ENCODE assay signal across 8 cellular contexts in genomic region chrX:48003758-48004457, GRCh38. TPM values are rescaled to one million over a fixed set of nuclear protein-coding genes. Genes with fewer than 3 reads are reported as not detected.
DNase-seq lines count a peak whose midpoint lies in the region; ATAC-seq and TF ChIP-seq lines count a peak whose summit lies in the region.

TSS of gene ZNF182 (minus strand) at chrX:48003989. CDS start at chrX:48002609, 1,380 bp downstream.

- DNase-seq in GM12865 (ENCODE audit: low read depth): peak; percentile 95
- peak; percentile 78 for DNase-seq in NCI-H1417 treated with DMSO at 0.1 percent for 48 hours (lab: John Stamatoyannopoulos, UW)
- peak; percentile 90 for DNase-seq in activated naive CD8-positive, alpha-beta T cell treated with anti-CD3 and anti-CD28 coated beads, Interleukin-2, amount 50 U/mL, for 24 hours
- peak; percentile 96 for DNase-seq in Right ventricle myocardium superior
- DNase-seq in tibial artery: peak; percentile 93 to 95

- no peaks in the 10 kb centered on the region for H3K27me3 Mint-ChIP-seq in activated naive CD8-positive, alpha-beta T cell treated with anti-CD3 and anti-CD28 coated beads, Interleukin-2, amount 50 U/mL, for 24 hours

- peak; percentile 98 for ATAC-seq in HG02678 (IDR thresholded peaks at IDR 0.05; ENCODE audit: unreplicated experiment)
- ATAC-seq in activated naive CD8-positive, alpha-beta T cell treated with anti-CD3 and anti-CD28 coated beads, Interleukin-2, amount 50 U/mL, for 24 hours: peak; percentile 93
- peak; percentile 99 for ATAC-seq in Right ventricle myocardium superior (ENCODE audit: poor library complexity)

- H3K27me3 ChIP-seq in SU-DHL-6 (ENCODE audit: low read length) (no peaks in the 10 kb centered on the region), parathyroid adenoma (ENCODE audit: control insufficient read depth, insufficient read depth, low read length) (no peaks in the 10 kb centered on the region), tibial artery (no peaks in the 10 kb centered on the region)

- H3K27ac ChIP-seq in SU-DHL-6 (ENCODE audit: low read depth, low read length) (peak within 1 kb of the TSS; percentile 75), parathyroid adenoma (peak within 1 kb of the TSS; percentile 64), tibial artery (peak within 1 kb of the TSS; percentile 72 to 74)

- H3K79me2 ChIP-seq in SU-DHL-6 (ENCODE audit: insufficient read depth, low read length) (peaks cover 31% of the 10 kb centered on the region), parathyroid adenoma (no peaks in the 10 kb centered on the region)

- H3K9me2 ChIP-seq in SU-DHL-6 (replicated peaks; ENCODE audit: insufficient read depth, low read length): no peaks in the 10 kb centered on the region

- H3K4me1 ChIP-seq in parathyroid adenoma (no peaks in the 10 kb centered on the region), tibial artery (peaks cover 0 to 12% (median 0%) of the 10 kb centered on the region in 4 donors)

- no peaks in the 10 kb centered on the region for H3F3A ChIP-seq in SU-DHL-6 (ENCODE audit: insufficient read depth)

- peak within 1 kb of the TSS; percentile 98 for H3K4me3 Mint-ChIP-seq in activated naive CD8-positive, alpha-beta T cell treated with anti-CD3 and anti-CD28 coated beads, Interleukin-2, amount 50 U/mL, for 24 hours

- H3K4me2 ChIP-seq in SU-DHL-6 (ENCODE audit: low read depth, low read length, poor library complexity, severe bottlenecking) (peak within 1 kb of the TSS; percentile 83), parathyroid adenoma (ENCODE audit: low read length) (peak within 1 kb of the TSS; percentile 61)

- peaks cover 28% of the 10 kb centered on the region for H3K4me1 Mint-ChIP-seq in activated naive CD8-positive, alpha-beta T cell treated with anti-CD3 and anti-CD28 coated beads, Interleukin-2, amount 50 U/mL, for 24 hours

- H3K36me3 Mint-ChIP-seq in activated naive CD8-positive, alpha-beta T cell treated with anti-CD3 and anti-CD28 coated beads, Interleukin-2, amount 50 U/mL, for 24 hours (ENCODE audit: low read depth): peaks cover 22% of the 10 kb centered on the region

- H3K4me3 ChIP-seq in GM12865 (ENCODE audit: low read depth, low read length) (peak within 1 kb of the TSS; percentile 85), SU-DHL-6 (ENCODE audit: insufficient read depth, low read length, poor library complexity, severe bottlenecking) (peak within 1 kb of the TSS; percentile 70), parathyroid adenoma (ENCODE audit: low read depth, low read length) (peak within 1 kb of the TSS; percentile 65), tibial artery (peak within 1 kb of the TSS; percentile 63 to 66)

- no peaks in the 10 kb centered on the region for H3K9me3 Mint-ChIP-seq in activated naive CD8-positive, alpha-beta T cell treated with anti-CD3 and anti-CD28 coated beads, Interleukin-2, amount 50 U/mL, for 24 hours

- H3K36me3 ChIP-seq in SU-DHL-6 (ENCODE audit: low read length) (no peaks in the 10 kb centered on the region), parathyroid adenoma (ENCODE audit: control insufficient read depth, insufficient read depth, low read length) (no peaks in the 10 kb centered on the region), tibial artery (no peaks in the 10 kb centered on the region)

- H3K9ac ChIP-seq in SU-DHL-6 (ENCODE audit: low read length) (peak within 1 kb of the TSS; percentile 84), parathyroid adenoma (no peak within 1 kb of the TSS)

- peak within 1 kb of the TSS; percentile 98 for H3K27ac Mint-ChIP-seq in activated naive CD8-positive, alpha-beta T cell treated with anti-CD3 and anti-CD28 coated beads, Interleukin-2, amount 50 U/mL, for 24 hours

- intact Hi-C loops in Right ventricle myocardium superior (cut with DNase I) (no loop called here), tibial artery (cut with DNase I; ENCODE audit: low total_unique reads) (no loop called here)

- H2AFZ ChIP-seq in SU-DHL-6 (ENCODE audit: low read depth, low read length, severe bottlenecking) (peak within 1 kb of the TSS; percentile 76), parathyroid adenoma (peak within 1 kb of the TSS; percentile 71)

- H3K9me3 ChIP-seq in SU-DHL-6 (ENCODE audit: insufficient read depth, low read length) (no peaks in the 10 kb centered on the region), parathyroid adenoma (ENCODE audit: control insufficient read depth, low read length) (no peaks in the 10 kb centered on the region), tibial artery (no peaks in the 10 kb centered on the region)

- TF ChIP-seq CTCF in GM12865 (IDR thresholded peaks at IDR 0.05; ENCODE audit: insufficient read depth, low read depth, low read length, missing control alignments): no peak
- TF ChIP-seq CTCF in SU-DHL-6 (IDR thresholded peaks at IDR 0.05; ENCODE audit: insufficient read depth, low read length, poor library complexity, severe bottlenecking): no peak
- no peak for TF ChIP-seq CTCF in parathyroid adenoma (IDR thresholded peaks at IDR 0.05)
- no peak for TF ChIP-seq CTCF in tibial artery (IDR thresholded peaks at IDR 0.05)

- H4K20me1 ChIP-seq in SU-DHL-6 (ENCODE audit: low read depth, low read length): no peaks in the 10 kb centered on the region

RNA-seq across cellular contexts. Expression of gene ZNF182, which starts in this region (rescaled TPM):
- total RNA-seq in Right ventricle myocardium superior: 3.1 TPM

Comparison
In these comparisons a context has a peak if more than half of its experiments do, and no peak if none do; other contexts are left out.
1. Peak in every context shown above with its lines: DNase-seq, ATAC-seq, H3K4me3 ChIP-seq and H3K27ac ChIP-seq.